Comparison of ENCODE assay signal across 1 cellular context in genomic region chr6:158725704-158726103, GRCh38.
TF ChIP-seq lines count a peak whose summit lies in the region.

No MANE protein-coding gene starts in this region.

TF ChIP-seq in K562, 482 proteins besides CTCF, POLR2A, EP300 and RAD21 (continued from another document):
- no peak for TF ChIP-seq RBBP5 (IDR thresholded peaks at IDR 0.05; ENCODE audit: borderline replicate concordance, insufficient read depth, low read length, poor library complexity, severe bottlenecking)
- peak; percentile 57 for TF ChIP-seq NCOR1 (IDR thresholded peaks at IDR 0.05)
- peak; percentile 47; the same call in 1 of the 2 replicates for TF ChIP-seq DPF2 (IDR thresholded peaks at IDR 0.05)
- no peak for TF ChIP-seq RFX1 (IDR thresholded peaks at IDR 0.05)
- TF ChIP-seq MCM5 (IDR thresholded peaks at IDR 0.05; ENCODE audit: low read depth), result no peak
- TF ChIP-seq XRCC4 (IDR thresholded peaks at IDR 0.05; ENCODE audit: extremely low read depth, insufficient read depth, insufficient read length), result no peak
- no peak for TF ChIP-seq PRPF4 (IDR thresholded peaks at IDR 0.05; ENCODE audit: insufficient read depth, low read depth, low read length, poor library complexity, severe bottlenecking)
- TF ChIP-seq TEAD4 (IDR thresholded peaks at IDR 0.05; ENCODE audit: low read length), result peak; percentile 77
- no peak for TF ChIP-seq TEAD4 (CRISPR knock-in tag; IDR thresholded peaks at IDR 0.05; ENCODE audit: borderline replicate concordance)
- TF ChIP-seq MAFF (IDR thresholded peaks at IDR 0.05; ENCODE audit: low read length), result peak; percentile 24; the same call in 1 of the 2 replicates
- no peak for TF ChIP-seq ZNF384 (IDR thresholded peaks at IDR 0.05; ENCODE audit: low read depth, low read length)
- no peak for TF ChIP-seq SMC3 (conservative IDR thresholded peaks at IDR 0.05; ENCODE audit: insufficient read depth, low read depth, low read length)
- no peak for TF ChIP-seq KHSRP (IDR thresholded peaks at IDR 0.05)
- no peak for TF ChIP-seq MAFG (tag; conservative IDR thresholded peaks at IDR 0.05)
- peak; percentile 61; a peak in 2 of 4 replicates for TF ChIP-seq TRIM24 (IDR thresholded peaks at IDR 0.05)
- peak; percentile 31; the same call in 1 of the 2 replicates for TF ChIP-seq CXXC5 (CRISPR knock-in tag; IDR thresholded peaks at IDR 0.05)
- 0 out of 2 replicates have a peak, but pooled peaks have one; percentile 25 for TF ChIP-seq MYC (IDR thresholded peaks at IDR 0.05; ENCODE audit: low read depth, low read length)
- no peak for TF ChIP-seq MYC (CRISPR knock-in tag; IDR thresholded peaks at IDR 0.05; ENCODE audit: borderline replicate concordance, low read depth)
- no peak for TF ChIP-seq FOXA1 (IDR thresholded peaks at IDR 0.05; ENCODE audit: borderline replicate concordance)
- peak; percentile 20; the same call in 1 of the 2 replicates for TF ChIP-seq CTBP1 (IDR thresholded peaks at IDR 0.05; ENCODE audit: borderline replicate concordance)
- TF ChIP-seq HES1 (IDR thresholded peaks at IDR 0.05; ENCODE audit: low read depth), result no peak
- no peak for TF ChIP-seq BHLHE40 (IDR thresholded peaks at IDR 0.05; ENCODE audit: low read length)
- peak; percentile 48 for TF ChIP-seq HNRNPLL (IDR thresholded peaks at IDR 0.05; ENCODE audit: low read depth, low read length, poor library complexity, severe bottlenecking)
- TF ChIP-seq FOXJ3 (CRISPR knock-in tag; IDR thresholded peaks at IDR 0.05), result no peak
- peak; percentile 26; the same call in 1 of the 2 replicates for TF ChIP-seq ZNF316 (IDR thresholded peaks at IDR 0.05)
